Comparison of ENCODE assay signal across 1 cellular context in the genomic region with DNA sequence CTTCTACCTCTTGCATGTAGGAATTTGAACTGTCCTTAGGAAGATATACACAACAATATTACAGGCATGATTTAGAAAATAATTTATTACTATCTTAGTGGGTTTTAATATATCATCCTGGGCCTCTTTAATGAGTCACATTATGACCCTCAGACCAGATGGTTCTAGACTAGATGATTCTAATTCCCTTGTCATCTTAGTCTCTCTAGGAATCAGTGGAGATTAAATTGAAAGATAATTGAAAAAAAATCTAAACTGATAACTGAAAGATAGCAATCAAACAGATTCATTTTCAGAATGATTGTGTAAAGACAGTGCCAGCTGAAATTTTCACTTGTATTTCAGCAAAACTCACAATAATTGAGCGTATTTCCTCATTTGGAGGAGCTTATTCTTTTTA.
A peak's percentile ranks its signal among the peaks of the same experiment; 100 is the strongest.
TF ChIP-seq lines count a peak whose summit lies in the region.

No MANE protein-coding gene starts in this region.

TF ChIP-seq in SK-N-SH, 30 proteins besides CTCF, POLR2A, EP300 and RAD21 (continued from another document):
- peak; percentile 85 for TF ChIP-seq PBX3 (IDR thresholded peaks at IDR 0.05)
- TF ChIP-seq JUND (IDR thresholded peaks at IDR 0.05) = peak; percentile 73
- TF ChIP-seq RXRA (IDR thresholded peaks at IDR 0.05; ENCODE audit: borderline replicate concordance, low read depth) = no peak
- 0 out of 2 replicates have a peak, but pooled peaks have one; percentile 61 for TF ChIP-seq TEAD4 (IDR thresholded peaks at IDR 0.05; ENCODE audit: borderline replicate concordance, insufficient read depth)
- TF ChIP-seq CHD2 (IDR thresholded peaks at IDR 0.05; ENCODE audit: low read length, partially characterized antibody) = no peak
- TF ChIP-seq SIN3A (IDR thresholded peaks at IDR 0.05; ENCODE audit: borderline replicate concordance, low read depth, low read length) = no peak
- TF ChIP-seq, protein P1, sequence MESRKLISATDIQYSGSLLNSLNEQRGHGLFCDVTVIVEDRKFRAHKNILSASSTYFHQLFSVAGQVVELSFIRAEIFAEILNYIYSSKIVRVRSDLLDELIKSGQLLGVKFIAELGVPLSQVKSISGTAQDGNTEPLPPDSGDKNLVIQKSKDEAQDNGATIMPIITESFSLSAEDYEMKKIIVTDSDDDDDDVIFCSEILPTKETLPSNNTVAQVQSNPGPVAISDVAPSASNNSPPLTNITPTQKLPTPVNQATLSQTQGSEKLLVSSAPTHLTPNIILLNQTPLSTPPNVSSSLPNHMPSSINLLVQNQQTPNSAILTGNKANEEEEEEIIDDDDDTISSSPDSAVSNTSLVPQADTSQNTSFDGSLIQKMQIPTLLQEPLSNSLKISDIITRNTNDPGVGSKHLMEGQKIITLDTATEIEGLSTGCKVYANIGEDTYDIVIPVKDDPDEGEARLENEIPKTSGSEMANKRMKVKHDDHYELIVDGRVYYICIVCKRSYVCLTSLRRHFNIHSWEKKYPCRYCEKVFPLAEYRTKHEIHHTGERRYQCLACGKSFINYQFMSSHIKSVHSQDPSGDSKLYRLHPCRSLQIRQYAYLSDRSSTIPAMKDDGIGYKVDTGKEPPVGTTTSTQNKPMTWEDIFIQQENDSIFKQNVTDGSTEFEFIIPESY (IDR thresholded peaks at IDR 0.05; ENCODE audit: borderline replicate concordance, low read depth) = no peak
- TF ChIP-seq EZH2phosphoT487 (IDR thresholded peaks at IDR 0.05; ENCODE audit: borderline replicate concordance, low read depth) = no peak
- no peak for TF ChIP-seq RFX5 (IDR thresholded peaks at IDR 0.05; ENCODE audit: low read length)
- no peak for TF ChIP-seq REST (IDR thresholded peaks at IDR 0.05; ENCODE audit: low read depth, low read length)
- no peak for TF ChIP-seq NRF1 (IDR thresholded peaks at IDR 0.05; ENCODE audit: low read depth, low read length)
